In genomic region chr9:27351438-27351837, GRCh38 we compare ENCODE assay signal across 14 cellular contexts. TPM values are rescaled to one million over a fixed set of nuclear protein-coding genes. Genes with fewer than 3 reads are reported as not detected.
A peak's percentile ranks its signal among the peaks of the same experiment; 100 is the strongest.
DNase-seq lines count a peak whose midpoint lies in the region; ATAC-seq and TF ChIP-seq lines count a peak whose summit lies in the region.
"Had no signal": no experiment of that assay in that cellular context is flagged by ENCODE, and none has a peak within 500 bp of the region (broad histone marks: within the 10 kb centered on the region; RNA-seq: fewer than 3 reads in every experiment).

No MANE protein-coding gene starts in this region.

- H3K4me1 ChIP-seq in right atrium auricular region (peaks cover 0 to 23% of the 10 kb centered on the region in 2 donors), upper lobe of left lung (peaks cover 4 to 13% (median 9%) of the 10 kb centered on the region in 4 donors)

- TF ChIP-seq POLR2A in upper lobe of left lung (IDR thresholded peaks at IDR 0.05) = no peak

- 75 to 79% methylated on average over 2 of the region's 2 CpGs for WGBS in upper lobe of left lung, 2 donors

- ATAC-seq in Right ventricle myocardium superior (ENCODE audit: poor library complexity) (peak; percentile 83), upper lobe of left lung (ENCODE audit: low FRiP score in 2 of 2) (peak in 1 of 2 donors; percentile 18), HG03565 (IDR thresholded peaks at IDR 0.05; ENCODE audit: unreplicated experiment) (no peak)

- intact Hi-C loops in Right ventricle myocardium superior (cut with DNase I) = loop anchor here (10.0 kb wide), 1 partner anchor 63 kb away; no protein-coding TSS in a partner anchor
- intact Hi-C loops in dendritic cell treated with granulocyte-macrophage colony-stimulating factor and Interleukin-4, amounts not matched to agents 40 ng/mL and 50 ng/mL, for 4 days (cut with micrococcal nuclease) = no loop called here

- peaks cover 78% of the 10 kb centered on the region for H3K4me1 Mint-ChIP-seq in dendritic cell treated with granulocyte-macrophage colony-stimulating factor and Interleukin-4, amounts not matched to agents 40 ng/mL and 50 ng/mL, for 4 days (ENCODE audit: low read depth)

- H3K4me3 ChIP-seq in right atrium auricular region = no peak overlapping the region
- H3K4me3 ChIP-seq in upper lobe of left lung = no peak overlapping the region

- no peak overlapping the region for H3K27ac ChIP-seq in right atrium auricular region
- H3K27ac ChIP-seq in upper lobe of left lung = peak overlapping the region in 3 of 4 donors; percentile 15 to 48 (median 30)

- no peaks in the 10 kb centered on the region for H3K27me3 Mint-ChIP-seq in dendritic cell treated with granulocyte-macrophage colony-stimulating factor and Interleukin-4, amounts not matched to agents 40 ng/mL and 50 ng/mL, for 4 days

- H3K36me3 Mint-ChIP-seq in dendritic cell treated with granulocyte-macrophage colony-stimulating factor and Interleukin-4, amounts not matched to agents 40 ng/mL and 50 ng/mL, for 4 days (ENCODE audit: low read depth) = peaks cover 46% of the 10 kb centered on the region

- DNase-seq in Right ventricle myocardium superior = peak; percentile 64
- no peak for DNase-seq in right atrium auricular region (ENCODE audit: low spot score)
- peak; percentile 60 for DNase-seq in middle frontal gyrus (ENCODE audit: extremely low spot score, low spot score)
- DNase-seq in upper lobe of left lung = no peak
- DNase-seq in NCI-H2107 treated with DMSO at 0.1 percent for 48 hours (lab: John Stamatoyannopoulos, UW; ENCODE audit: unreplicated experiment) = no peak
- DNase-seq in stimulated activated CD4-positive, alpha-beta T cell treated with anti-CD3 and anti-CD28 coated beads, Interleukin-2, amount 100 ng/mL, for 48 hours = no peak
- DNase-seq: ACHN; activated CD8-positive, alpha-beta memory T cell treated with anti-CD3 and anti-CD28 coated beads for 24 hours; EL; H7; NCI-H2107 had no signal

- H3K36me3 ChIP-seq in right atrium auricular region = no peaks in the 10 kb centered on the region
- H3K36me3 ChIP-seq in upper lobe of left lung = no peaks in the 10 kb centered on the region

- H3K27me3 ChIP-seq in right atrium auricular region (no peaks in the 10 kb centered on the region), upper lobe of left lung (no peaks in the 10 kb centered on the region)

- no peak for TF ChIP-seq CTCF in right atrium auricular region (IDR thresholded peaks at IDR 0.05)
- no peak for TF ChIP-seq CTCF in upper lobe of left lung (IDR thresholded peaks at IDR 0.05)

- H3K9me3 Mint-ChIP-seq in dendritic cell treated with granulocyte-macrophage colony-stimulating factor and Interleukin-4, amounts not matched to agents 40 ng/mL and 50 ng/mL, for 4 days = no peaks in the 10 kb centered on the region

- H3K27ac Mint-ChIP-seq in dendritic cell treated with granulocyte-macrophage colony-stimulating factor and Interleukin-4, amounts not matched to agents 40 ng/mL and 50 ng/mL, for 4 days = peak overlapping the region; percentile 77

- TF ChIP-seq EP300 in upper lobe of left lung (IDR thresholded peaks at IDR 0.05) = no peak

- no peak overlapping the region for H3K4me3 Mint-ChIP-seq in dendritic cell treated with granulocyte-macrophage colony-stimulating factor and Interleukin-4, amounts not matched to agents 40 ng/mL and 50 ng/mL, for 4 days

- no peaks in the 10 kb centered on the region for H3K9me3 ChIP-seq in right atrium auricular region
- no peaks in the 10 kb centered on the region for H3K9me3 ChIP-seq in upper lobe of left lung

RNA-seq across cellular contexts. Expression of gene EQTN, which starts 54.5 kb away (rescaled TPM):
- total RNA-seq in Right ventricle myocardium superior = not detected
- not detected for total RNA-seq in right atrium auricular region
- under 1 TPM in 2 of 6 donors, not detected in 4; 0.34 to 0.40 TPM for total RNA-seq in upper lobe of left lung
- total RNA-seq: skeletal muscle tissue had no signal

Comparison
In these comparisons a context has a peak if more than half of its experiments do, and no peak if none do; other contexts are left out.
1. DNase-seq: peak in Right ventricle myocardium superior (single experiment) and middle frontal gyrus (single experiment); none in right atrium auricular region (single experiment), upper lobe of left lung (0 of 2), NCI-H2107 treated with DMSO at 0.1 percent for 48 hours (single experiment) and stimulated activated CD4-positive, alpha-beta T cell treated with anti-CD3 and anti-CD28 coated beads, Interleukin-2, amount 100 ng/mL, for 48 hours (0 of 2).
2. H3K27ac ChIP-seq: peak in upper lobe of left lung (3 of 4); none in right atrium auricular region (0 of 2).